In the genomic region with DNA sequence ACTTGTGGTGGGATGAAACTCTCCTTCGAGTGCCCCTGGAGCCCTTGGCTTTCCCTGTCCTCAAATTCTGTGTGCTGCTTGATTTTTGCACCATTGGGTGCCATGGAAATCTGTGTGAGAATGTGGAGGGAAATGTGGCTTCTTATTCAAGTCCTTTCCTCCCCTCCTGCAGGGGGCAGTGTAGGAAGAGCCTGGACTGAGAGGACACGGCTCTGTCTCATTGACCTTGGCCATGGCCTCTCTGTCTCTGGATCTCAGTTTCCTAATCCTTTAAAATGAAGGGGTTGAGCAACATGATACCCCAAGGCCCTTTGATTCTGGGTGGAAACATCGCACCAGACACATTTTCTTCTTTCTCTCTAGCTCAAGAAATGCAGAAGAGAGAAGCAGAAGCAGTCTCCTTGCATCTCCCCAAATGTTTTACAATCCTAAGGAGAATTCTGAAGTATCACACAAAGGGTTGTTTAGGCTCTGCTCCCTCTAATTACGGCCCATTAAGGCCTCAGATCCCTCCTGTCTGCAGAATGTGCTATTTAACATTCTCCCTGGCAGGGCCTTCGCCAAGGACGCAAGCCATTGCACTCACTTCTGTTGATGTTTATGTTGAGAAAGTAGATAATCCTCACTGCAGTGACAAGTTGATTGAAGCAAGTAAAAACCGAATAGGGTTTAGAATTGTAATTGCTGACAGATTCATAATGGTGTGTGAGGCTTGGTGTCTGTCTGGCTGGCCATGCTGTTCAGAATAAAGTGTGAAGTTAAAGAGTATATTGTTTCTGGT, we compare ENCODE assay signal across 11 cellular contexts.
A peak's percentile ranks its signal among the peaks of the same experiment; 100 is the strongest.
DNase-seq lines count a peak whose midpoint lies in the region; ATAC-seq, FAIRE-seq and TF ChIP-seq lines count a peak whose summit lies in the region.
"Had no signal": no experiment of that assay in that cellular context is flagged by ENCODE, and none has a peak within 500 bp of the region (broad histone marks: within the 10 kb centered on the region; RNA-seq: fewer than 3 reads in every experiment).

No MANE protein-coding gene starts in this region.

- intact Hi-C loops in pancreas (cut with DNase I): no loop called here

- no peak overlapping the region for H3K9ac ChIP-seq in NT2/D1 (ENCODE audit: insufficient read length, low read depth)

- DNase-seq in stimulated activated CD4-positive, alpha-beta T cell treated with anti-CD3 and anti-CD28 coated beads, Interleukin-15, amount 100 ng/mL, for 24 hours: peak; percentile 36
- DNase-seq in stimulated activated CD4-positive, alpha-beta T cell treated with anti-CD3 and anti-CD28 coated beads, Interleukin-4, amount 100 ng/mL, for 24 hours: no peak
- DNase-seq in NT2/D1 (ENCODE audit: low read depth, low spot score): peak; percentile 23
- DNase-seq in fibroblast of villous mesenchyme (ENCODE audit: low read depth): peak; percentile 28
- no peak for DNase-seq in COR-L47 (lab: John Stamatoyannopoulos, UW)
- DNase-seq in pancreas: no peak
- no peak for DNase-seq in RWPE1 (ENCODE audit: low spot score)
- DNase-seq: activated CD4-positive, CD25-positive, alpha-beta regulatory T cell; NCI-H446; right cardiac atrium had no signal

- H3K4me1 ChIP-seq in NT2/D1 (ENCODE audit: insufficient read depth, insufficient read length) (no peaks in the 10 kb centered on the region), pancreas (no peaks in the 10 kb centered on the region)

- H3K27ac ChIP-seq in pancreas (no peak overlapping the region), RWPE1 (no peak overlapping the region)

- H3K36me3 ChIP-seq in NT2/D1 (ENCODE audit: insufficient read depth, insufficient read length, low read length): no peaks in the 10 kb centered on the region
- no peaks in the 10 kb centered on the region for H3K36me3 ChIP-seq in pancreas

- no peaks in the 10 kb centered on the region for H3K27me3 ChIP-seq in NT2/D1 (ENCODE audit: insufficient read depth, insufficient read length)
- no peaks in the 10 kb centered on the region for H3K27me3 ChIP-seq in pancreas

- CTCF ChIA-PET in RWPE1 (lab: Yijun Ruan, JAX): no interaction called here

- no peak for FAIRE-seq in pancreas (lab: Jason Lieb, UNC)

- TF ChIP-seq CTCF in fibroblast of villous mesenchyme (IDR thresholded peaks at IDR 0.05; ENCODE audit: insufficient read depth, low read depth, low read length) (peak; percentile 42), pancreas (IDR thresholded peaks at IDR 0.05) (no peak), RWPE1 (conservative IDR thresholded peaks at IDR 0.05; ENCODE audit: low read depth) (no peak)

- H3K4me3 ChIP-seq in NT2/D1 (ENCODE audit: insufficient read length, low read depth) (no peak overlapping the region), fibroblast of villous mesenchyme (ENCODE audit: low read depth, low read length) (no peak overlapping the region), pancreas (no peak overlapping the region)

- H3K9me3 ChIP-seq in NT2/D1 (ENCODE audit: insufficient read depth, low read length) (no peaks in the 10 kb centered on the region), pancreas (no peaks in the 10 kb centered on the region)

- ATAC-seq in pancreas: no peak
- no peak for ATAC-seq in HG03045 (IDR thresholded peaks at IDR 0.05; ENCODE audit: unreplicated experiment)
- ATAC-seq: right cardiac atrium had no signal

- POLR2A ChIA-PET in RWPE1 (lab: Yijun Ruan, JAX; ENCODE audit: low non-redundant PET): no interaction called here

- 71 to 75% methylated on average over 7 of the region's 7 CpGs for WGBS in pancreas, 2 donors

Comparison
In these comparisons a context has a peak if more than half of its experiments do, and no peak if none do; other contexts are left out.
1. DNase-seq: peak in stimulated activated CD4-positive, alpha-beta T cell treated with anti-CD3 and anti-CD28 coated beads, Interleukin-15, amount 100 ng/mL, for 24 hours (single experiment), NT2/D1 (single experiment) and fibroblast of villous mesenchyme (single experiment); none in stimulated activated CD4-positive, alpha-beta T cell treated with anti-CD3 and anti-CD28 coated beads, Interleukin-4, amount 100 ng/mL, for 24 hours (single experiment), COR-L47 (single experiment), pancreas (0 of 6) and RWPE1 (single experiment).